In the genomic region with DNA sequence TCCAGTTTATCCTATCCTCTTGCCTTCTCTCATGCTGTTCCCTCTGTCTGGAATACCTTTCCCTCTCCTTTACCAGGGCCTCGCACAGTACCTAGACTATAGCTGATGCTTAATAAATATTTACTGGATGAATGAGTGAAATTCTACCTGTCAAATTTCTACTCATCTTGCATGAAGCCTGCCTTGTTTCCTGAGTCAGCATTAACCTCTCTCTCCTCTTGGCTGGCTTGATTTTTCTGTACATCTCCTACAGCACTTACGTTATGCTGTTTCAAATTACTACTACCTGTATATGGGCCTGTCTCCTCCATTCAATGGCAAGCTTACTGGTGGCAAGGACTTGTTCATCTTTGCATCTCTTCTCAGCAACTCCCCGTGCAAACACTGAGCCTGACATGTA, we compare ENCODE assay signal across 9 cellular contexts.
"Had no signal": no experiment of that assay in that cellular context is flagged by ENCODE, and none has a peak within 500 bp of the region (broad histone marks: within the 10 kb centered on the region; RNA-seq: fewer than 3 reads in every experiment).

No MANE protein-coding gene starts in this region.

- H3K9ac ChIP-seq: GM23248, KMS-11 had no signal

- ATAC-seq: HCT116 had no signal

- H3K4me1 ChIP-seq: HAP-1 had no signal

- H3K9me3 ChIP-seq: HAP-1 had no signal

- H3K4me3 ChIP-seq: GM23248, HAP-1 had no signal

- H2AFZ ChIP-seq: GM23248 had no signal

- H3K27ac ChIP-seq: GM23248, KMS-11 had no signal

- H3K4me2 ChIP-seq: KMS-11 had no signal

- DNase-seq: GM23248, GOT3, HFFc6, Karpas-422, KBM-7 had no signal

- FAIRE-seq: HTR-8/SVneo had no signal

- H3K36me3 ChIP-seq: HAP-1 had no signal
